ENCODE assay signal across 39 cellular contexts in the genomic region with DNA sequence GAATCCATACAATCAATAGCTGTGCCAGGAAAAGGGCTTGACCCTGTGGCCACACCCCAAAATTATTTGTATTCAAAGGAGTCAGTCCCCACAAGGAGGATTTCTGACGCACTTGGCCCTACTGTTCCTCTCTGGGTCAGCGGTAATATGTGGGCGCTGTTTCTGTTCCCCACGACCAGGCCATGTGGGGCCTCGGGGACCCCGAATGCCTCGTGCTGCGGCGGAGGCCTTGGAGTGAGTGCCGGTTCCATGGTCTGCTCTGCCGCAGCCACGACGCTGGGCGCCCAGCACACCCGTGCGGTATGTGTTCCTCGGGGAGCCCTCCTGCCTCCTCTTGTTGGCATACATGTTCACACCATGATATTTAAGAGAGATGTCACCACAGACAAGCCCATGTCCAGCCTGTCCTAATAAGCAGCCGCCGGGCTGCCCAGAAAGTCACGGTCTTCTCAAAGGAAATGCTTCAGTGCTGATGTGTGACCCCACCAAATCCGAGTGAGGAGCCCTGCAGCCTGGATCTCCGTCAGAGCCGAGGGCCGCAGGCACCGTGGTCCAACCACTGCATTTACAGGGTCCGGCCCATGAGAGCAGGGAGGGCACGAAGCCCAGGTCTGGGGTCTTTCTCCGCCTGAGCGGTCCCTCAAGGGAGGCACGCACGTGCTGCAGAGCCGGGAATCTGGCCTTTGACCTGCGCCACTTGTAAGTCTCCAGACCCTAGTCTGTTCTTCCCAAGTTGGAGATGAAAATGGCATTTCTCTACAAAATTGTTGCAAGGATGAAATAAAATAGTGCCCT. TPM values are rescaled to one million over a fixed set of nuclear protein-coding genes. Genes with fewer than 3 reads are reported as not detected.
"Had no signal": no experiment of that assay in that cellular context is flagged by ENCODE, and none has a peak within 500 bp of the region (broad histone marks: within the 10 kb centered on the region; RNA-seq: fewer than 3 reads in every experiment).

No MANE protein-coding gene starts in this region.

- H3K9me3 Mint-ChIP-seq: activated B cell treated with CpG ODN at 0.5 μM for 24 hours; activated CD8-positive, alpha-beta T cell treated with anti-CD3 and anti-CD28 coated beads for 36 hours; activated T-cell treated with anti-CD3 and anti-CD28 coated beads, Interleukin-2, amount 50 U/mL, for 24 hours; activated T-cell treated with anti-CD3 and anti-CD28 coated beads, Interleukin-2, amount 50 U/mL, for 72 hours; T-helper 2 cell treated with Interferon-gamma antibody and Interleukin-4, amounts not matched to agents 5 μg/mL and 100 μg/mL, for 36 hours had no signal

- H3K36me3 Mint-ChIP-seq: activated naive CD8-positive, alpha-beta T cell had no signal

- H3K9me3 ChIP-seq: colonic mucosa, esophagus squamous epithelium, gastroesophageal sphincter had no signal

- H3K27ac ChIP-seq: brain microvascular endothelial cell, colonic mucosa, epithelial cell of prostate, esophagus squamous epithelium, gastroesophageal sphincter, WERI-Rb-1 had no signal

- H3K4me1 ChIP-seq: colonic mucosa had no signal

- H3K27ac Mint-ChIP-seq: activated B cell treated with CpG ODN at 0.5 μM for 24 hours; activated CD8-positive, alpha-beta memory T cell treated with anti-CD3 and anti-CD28 coated beads, Interleukin-2, amount 10 ng/mL, durations not matched to agents 7 days and 5 days; activated CD8-positive, alpha-beta T cell treated with anti-CD3 and anti-CD28 coated beads for 36 hours; activated naive CD8-positive, alpha-beta T cell; activated T-cell treated with anti-CD3 and anti-CD28 coated beads, Interleukin-2, amount 50 U/mL, for 24 hours; activated T-cell treated with anti-CD3 and anti-CD28 coated beads, Interleukin-2, amount 50 U/mL, for 72 hours; T-helper 17 cell; T-helper 2 cell treated with Interferon-gamma antibody and Interleukin-4, amounts not matched to agents 5 μg/mL and 100 μg/mL, for 36 hours had no signal

- H3K36me3 ChIP-seq: brain microvascular endothelial cell, colonic mucosa, esophagus squamous epithelium, gastroesophageal sphincter, WERI-Rb-1 had no signal

- ATAC-seq: activated CD4-positive, CD25-positive, alpha-beta regulatory T cell treated with anti-CD3 and anti-CD28 coated beads, Interleukin-2, amount 50 U/mL, for 24 hours; activated CD8-positive, alpha-beta memory T cell treated with anti-CD3 and anti-CD28 coated beads, Interleukin-2, amount 10 ng/mL, durations not matched to agents 7 days and 5 days; activated CD8-positive, alpha-beta T cell treated with anti-CD3 and anti-CD28 coated beads for 36 hours; activated T-cell treated with anti-CD3 and anti-CD28 coated beads, Interleukin-2, amount 50 U/mL, for 72 hours; gastroesophageal sphincter; T-helper 17 cell had no signal

- H3K4me3 Mint-ChIP-seq: activated B cell treated with CpG ODN at 0.5 μM for 24 hours; activated CD8-positive, alpha-beta memory T cell treated with anti-CD3 and anti-CD28 coated beads, Interleukin-2, amount 10 ng/mL, durations not matched to agents 7 days and 5 days; activated CD8-positive, alpha-beta T cell treated with anti-CD3 and anti-CD28 coated beads for 36 hours; activated naive CD8-positive, alpha-beta T cell; activated T-cell treated with anti-CD3 and anti-CD28 coated beads, Interleukin-2, amount 50 U/mL, for 24 hours; activated T-cell treated with anti-CD3 and anti-CD28 coated beads, Interleukin-2, amount 50 U/mL, for 72 hours; T-helper 17 cell; T-helper 2 cell treated with Interferon-gamma antibody and Interleukin-4, amounts not matched to agents 5 μg/mL and 100 μg/mL, for 36 hours had no signal

- H3K27me3 ChIP-seq: colonic mucosa had no signal

- H3K4me3 ChIP-seq: colonic mucosa, esophagus squamous epithelium, gastroesophageal sphincter had no signal

- DNase-seq: activated B cell treated with CpG ODN at 0.5 μM for 24 hours; activated CD4-positive, alpha-beta T cell treated with anti-CD3 and anti-CD28 coated beads for 48 hours; activated CD4-positive, alpha-beta T cell treated with anti-CD3 and anti-CD28 coated beads, Interleukin-2, amount 50 U/mL, for 1 hour; activated CD4-positive, alpha-beta T cell treated with anti-CD3 and anti-CD28 coated beads, Interleukin-2, amount 50 U/mL, for 48 hours; activated CD8-positive, alpha-beta memory T cell treated with anti-CD3 and anti-CD28 coated beads, Interleukin-2, amount 10 ng/mL, durations not matched to agents 7 days and 5 days; activated CD8-positive, alpha-beta memory T cell treated with anti-CD3 and anti-CD28 coated beads, Interleukin-2, amount 50 U/mL, for 4 hours; activated CD8-positive, alpha-beta T cell treated with anti-CD3 and anti-CD28 coated beads for 36 hours; activated gamma-delta T cell treated with Interleukin-2 at 50 U/mL for 16 hours; activated naive CD4-positive, alpha-beta T cell treated with anti-CD3 and anti-CD28 coated beads, Interleukin-2, amount 50 U/mL, for 16 hours; activated naive CD4-positive, alpha-beta T cell treated with Interleukin-2 at 50 U/mL for 16 hours; activated T-cell treated with anti-CD3 and anti-CD28 coated beads for 4 hours; activated T-cell treated with anti-CD3 and anti-CD28 coated beads, Interleukin-2, amount 50 U/mL, for 24 hours; activated T-cell treated with anti-CD3 and anti-CD28 coated beads, Interleukin-2, amount 50 U/mL, for 72 hours; amniotic stem cell; anterior cingulate cortex; brain microvascular endothelial cell; central memory CD4-positive, alpha-beta T cell; cerebellar nuclear complex; colonic mucosa; effector CD8-positive, alpha-beta T cell; esophagus squamous epithelium; foreskin melanocyte; T-helper 1 cell; T-helper 17 cell; T1000; WERI-Rb-1 had no signal

RNA-seq across cellular contexts. Expression of a gene that starts 36.0 kb away (rescaled TPM):
- total RNA-seq: activated B cell treated with CpG ODN at 0.5 μM for 24 hours; activated CD8-positive, alpha-beta memory T cell treated with anti-CD3 and anti-CD28 coated beads for 36 hours; activated CD8-positive, alpha-beta memory T cell treated with anti-CD3 and anti-CD28 coated beads, Interleukin-2, amount 10 ng/mL, durations not matched to agents 7 days and 5 days; activated CD8-positive, alpha-beta T cell treated with anti-CD3 and anti-CD28 coated beads for 36 hours; activated T-cell treated with anti-CD3 and anti-CD28 coated beads, Interleukin-2, amount 50 U/mL, for 72 hours; astrocyte; bronchial epithelial cell; colonic mucosa; endothelial cell of umbilical vein; fibroblast of lung; fibroblast of villous mesenchyme; glomerular endothelial cell; T-helper 17 cell had no signal

RNA-seq across cellular contexts. Expression of a gene that starts 52.4 kb away (rescaled TPM):
- total RNA-seq: activated B cell treated with CpG ODN at 0.5 μM for 24 hours; activated CD8-positive, alpha-beta memory T cell treated with anti-CD3 and anti-CD28 coated beads for 36 hours; activated CD8-positive, alpha-beta memory T cell treated with anti-CD3 and anti-CD28 coated beads, Interleukin-2, amount 10 ng/mL, durations not matched to agents 7 days and 5 days; activated CD8-positive, alpha-beta T cell treated with anti-CD3 and anti-CD28 coated beads for 36 hours; activated T-cell treated with anti-CD3 and anti-CD28 coated beads, Interleukin-2, amount 50 U/mL, for 72 hours; astrocyte; bronchial epithelial cell; colonic mucosa; dermis microvascular lymphatic vessel endothelial cell; endothelial cell of umbilical vein; esophagus squamous epithelium; fibroblast of lung; fibroblast of villous mesenchyme; gastroesophageal sphincter; glomerular endothelial cell; T-helper 17 cell had no signal
